33 cellular contexts compared by ENCODE assay signal in the genomic region with DNA sequence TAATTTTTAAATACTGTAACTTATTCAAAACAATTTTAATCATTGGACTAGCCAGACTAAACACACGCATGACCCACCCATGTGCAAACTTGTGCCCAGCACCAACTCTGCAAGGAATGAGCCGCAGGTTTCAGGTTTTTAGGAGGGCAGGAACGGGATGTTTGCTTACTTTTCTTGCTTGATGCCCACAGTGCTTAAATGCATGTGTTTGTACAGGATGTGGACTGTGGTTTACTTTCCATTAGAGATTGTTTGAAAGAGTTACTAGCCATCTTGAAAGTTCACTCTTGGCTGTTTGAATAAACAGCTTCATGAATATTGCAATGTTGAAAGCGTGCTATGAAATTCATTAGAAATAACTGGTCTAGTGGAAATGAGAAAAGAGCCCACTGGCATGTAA.
"Had no signal": no experiment of that assay in that cellular context is flagged by ENCODE, and none has a peak within 500 bp of the region (broad histone marks: within the 10 kb centered on the region; RNA-seq: fewer than 3 reads in every experiment).

No MANE protein-coding gene starts in this region.

- H2AFZ ChIP-seq: parathyroid adenoma had no signal

- H3K4me3 Mint-ChIP-seq: immature natural killer cell; naive thymus-derived CD8-positive, alpha-beta T cell; nephron progenitor cell had no signal

- ATAC-seq: heart right ventricle; left colon; lower lobe of right lung; naive thymus-derived CD8-positive, alpha-beta T cell; sciatic nerve had no signal

- H3K9me3 ChIP-seq: esophagus squamous epithelium, left ventricle myocardium inferior, lower lobe of right lung, neutrophil, thyroid gland, vagina had no signal

- H3K27me3 ChIP-seq: esophagus squamous epithelium, neutrophil, right atrium auricular region, stomach, thyroid gland, vagina had no signal

- H3K36me3 ChIP-seq: esophagus squamous epithelium, heart right ventricle, left ventricle myocardium inferior, lower lobe of right lung, neutrophil, right atrium auricular region, stomach, thyroid gland, vagina had no signal

- FAIRE-seq: endometrium had no signal

- H3K4me2 ChIP-seq: smooth muscle cell had no signal

- H3K4me1 Mint-ChIP-seq: immature natural killer cell; naive thymus-derived CD8-positive, alpha-beta T cell had no signal

- H3K4me3 ChIP-seq: coronary artery, esophagus squamous epithelium, heart right ventricle, left ventricle myocardium inferior, lower lobe of right lung, right atrium auricular region, smooth muscle cell, stomach, thyroid gland, vagina had no signal

- DNase-seq: dermis blood vessel endothelial cell; effector memory CD4-positive, alpha-beta T cell; erythroblast; esophagus squamous epithelium; foreskin melanocyte; glutamatergic neuron; heart right ventricle; hippocampal formation; immature natural killer cell; islet precursor cell; kidney glomerular epithelial cell; left colon; left ventricle myocardium inferior; lower lobe of right lung; naive thymus-derived CD8-positive, alpha-beta T cell; nephron progenitor cell; stimulated activated CD4-positive, alpha-beta T cell treated with anti-CD3 and anti-CD28 coated beads, Interleukin-12 subunit alpha, Interleukin-12 subunit beta, amount 100 ng/mL, for 4 hours; stimulated activated CD4-positive, alpha-beta T cell treated with anti-CD3 and anti-CD28 coated beads, Interleukin-1b, Interleukin-23, amount 100 ng/mL, for 48 hours; stimulated activated CD4-positive, alpha-beta T cell treated with anti-CD3 and anti-CD28 coated beads, Interleukin-4, amount 100 ng/mL, for 1 hour; stimulated activated CD8-positive, alpha-beta memory T cell treated with anti-CD3 and anti-CD28 coated beads, Interleukin-4, amount 100 ng/mL, for 48 hours; stimulated activated naive CD4-positive, alpha-beta T cell treated with Interleukin-2 at 50 U/mL for 16 hours; stomach; thyroid gland; trophoblast cell had no signal

- H3K27ac ChIP-seq: coronary artery, esophagus squamous epithelium, heart right ventricle, left ventricle myocardium inferior, lower lobe of right lung, neutrophil, parathyroid adenoma, right atrium auricular region, thyroid gland, vagina had no signal

- H3K9me3 Mint-ChIP-seq: immature natural killer cell had no signal

- H3K79me2 ChIP-seq: parathyroid adenoma had no signal

- H3K9ac ChIP-seq: parathyroid adenoma had no signal

- H3K4me1 ChIP-seq: esophagus squamous epithelium, heart right ventricle, left ventricle myocardium inferior, lower lobe of right lung, parathyroid adenoma, right atrium auricular region, thyroid gland, vagina had no signal

- H3K27ac Mint-ChIP-seq: immature natural killer cell; naive thymus-derived CD8-positive, alpha-beta T cell; nephron progenitor cell; progenitor cell of endocrine pancreas had no signal
